Comparison of ENCODE assay signal across 8 cellular contexts in genomic region chr18:62715829-62716678, GRCh38. TPM values are rescaled to one million over a fixed set of nuclear protein-coding genes. Genes with fewer than 3 reads are reported as not detected.
A peak's percentile ranks its signal among the peaks of the same experiment; 100 is the strongest.
DNase-seq lines count a peak whose midpoint lies in the region; ATAC-seq and TF ChIP-seq lines count a peak whose summit lies in the region.

No MANE protein-coding gene starts in this region.

- H3K4me3 ChIP-seq in BLaER1 treated with 17β-estradiol and CSF1 and Interleukin-3, amounts not matched to agents 10 nM and 100 nM: peak overlapping the region; percentile 79 to 97 (median 90)
- H3K4me3 ChIP-seq in gastroesophageal sphincter: peak overlapping the region; percentile 78 to 83
- H3K4me3 ChIP-seq in osteoblast (ENCODE audit: insufficient read depth, low read length): peak overlapping the region; percentile 64
- H3K4me3 ChIP-seq in upper lobe of right lung: peak overlapping the region; percentile 69

- H3K79me2 ChIP-seq in osteoblast (ENCODE audit: insufficient read depth, low read length): peaks cover 9% of the 10 kb centered on the region

- H3K27me3 ChIP-seq in BLaER1 treated with 17β-estradiol and CSF1 and Interleukin-3, amounts not matched to agents 10 nM and 100 nM: no peaks in the 10 kb centered on the region
- H3K27me3 ChIP-seq in gastroesophageal sphincter (no peaks in the 10 kb centered on the region), osteoblast (ENCODE audit: insufficient read depth, low read length) (no peaks in the 10 kb centered on the region), upper lobe of right lung (no peaks in the 10 kb centered on the region)

- peak; percentile 33 for DNase-seq in GM19240 (ENCODE audit: insufficient read length, low spot score)
- peak; percentile 55 for DNase-seq in RPMI7951 (ENCODE audit: low read depth)
- peak; percentile 9 to 52 (median 28) for DNase-seq in activated naive CD4-positive, alpha-beta T cell (lab: John Stamatoyannopoulos, UW)
- DNase-seq in osteoblast (ENCODE audit: insufficient read length, low spot score, missing footprints): peak; percentile 94
- DNase-seq in upper lobe of right lung: peak; percentile 85

- no peak for TF ChIP-seq EP300 in gastroesophageal sphincter (IDR thresholded peaks at IDR 0.05)

- WGBS in gastroesophageal sphincter (ENCODE audit: low coverage in 1 of 2), 2 donors: no CpG with 5 or more reads among the region's 123 CpGs

- H2AFZ ChIP-seq in osteoblast (ENCODE audit: low read length): peak overlapping the region; percentile 66

- 0 out of 22 replicates have a peak, but pooled peaks cover 0 to 3% (median 0%) of the 10 kb centered on the region in 11 experiments for H3K9me3 ChIP-seq in BLaER1 treated with 17β-estradiol and CSF1 and Interleukin-3, amounts not matched to agents 10 nM and 100 nM (replicated peaks in 1 of 11)
- H3K9me3 ChIP-seq in gastroesophageal sphincter: no peaks in the 10 kb centered on the region
- no peaks in the 10 kb centered on the region for H3K9me3 ChIP-seq in osteoblast (ENCODE audit: low read depth, low read length)
- no peaks in the 10 kb centered on the region for H3K9me3 ChIP-seq in upper lobe of right lung

- H3K4me2 ChIP-seq in BLaER1 treated with 17β-estradiol and CSF1 and Interleukin-3, amounts not matched to agents 10 nM and 100 nM: peak overlapping the region; percentile 76 to 93 (median 87)
- H3K4me2 ChIP-seq in osteoblast (ENCODE audit: insufficient read depth, low read length): peak overlapping the region; percentile 98

- TF ChIP-seq CTCF in gastroesophageal sphincter (IDR thresholded peaks at IDR 0.05) (no peak), osteoblast (IDR thresholded peaks at IDR 0.05; ENCODE audit: extremely low read depth, low read depth, low read length) (no peak), upper lobe of right lung (IDR thresholded peaks at IDR 0.05) (no peak)

- peak overlapping the region; percentile 86 to 96 (median 93) for H3K27ac ChIP-seq in BLaER1 treated with 17β-estradiol and CSF1 and Interleukin-3, amounts not matched to agents 10 nM and 100 nM
- H3K27ac ChIP-seq in gastroesophageal sphincter (peak overlapping the region; percentile 66 to 99 (median 95)), osteoblast (ENCODE audit: low read depth, low read length) (peak overlapping the region; percentile 18), upper lobe of right lung (peak overlapping the region; percentile 76)

- H4K20me1 ChIP-seq in BLaER1 treated with 17β-estradiol and CSF1 and Interleukin-3, amounts not matched to agents 10 nM and 100 nM: peaks cover 0 to 51% (median 20%) of the 10 kb centered on the region in 11 experiments; a peak in 14 of 22 replicates
- peaks cover 6% of the 10 kb centered on the region for H4K20me1 ChIP-seq in osteoblast (ENCODE audit: insufficient read depth, low read length)

- peak overlapping the region; percentile 89 to 97 (median 94) for H3K9ac ChIP-seq in BLaER1 treated with 17β-estradiol and CSF1 and Interleukin-3, amounts not matched to agents 10 nM and 100 nM

- no peak for TF ChIP-seq POLR2A in gastroesophageal sphincter (IDR thresholded peaks at IDR 0.05)

- H3K36me3 ChIP-seq in BLaER1 treated with 17β-estradiol and CSF1 and Interleukin-3, amounts not matched to agents 10 nM and 100 nM: no peaks in the 10 kb centered on the region
- H3K36me3 ChIP-seq in gastroesophageal sphincter (no peaks in the 10 kb centered on the region), osteoblast (ENCODE audit: insufficient read depth, low read length) (no peaks in the 10 kb centered on the region), upper lobe of right lung (no peaks in the 10 kb centered on the region)

- intact Hi-C loops in upper lobe of right lung (cut with DNase I): no loop called here

- ATAC-seq in HG03342 (IDR thresholded peaks at IDR 0.05; ENCODE audit: unreplicated experiment): peak; percentile 41
- peak; percentile 8 for ATAC-seq in gastroesophageal sphincter
- peak; percentile 24 for ATAC-seq in upper lobe of right lung

- peaks cover 23 to 47% (median 37%) of the 10 kb centered on the region in 10 experiments for H3K4me1 ChIP-seq in BLaER1 treated with 17β-estradiol and CSF1 and Interleukin-3, amounts not matched to agents 10 nM and 100 nM
- peaks cover 0 to 50% (median 12%) of the 10 kb centered on the region in 3 donors for H3K4me1 ChIP-seq in gastroesophageal sphincter
- peaks cover 18% of the 10 kb centered on the region for H3K4me1 ChIP-seq in osteoblast (ENCODE audit: insufficient read depth, low read length)
- H3K4me1 ChIP-seq in upper lobe of right lung: peaks cover 22% of the 10 kb centered on the region

RNA-seq across cellular contexts. Expression of gene PHLPP1, which starts 0.7 kb away (rescaled TPM):
- 4.1 and 4.3 TPM in 2 replicates for total RNA-seq in RPMI7951 (2014; rRNA removed; shearing (Covaris generic))
- 10 to 100 TPM; 10.8 to 19.1 (median 16.3) TPM for total RNA-seq in gastroesophageal sphincter
- total RNA-seq in osteoblast: 5.6 and 6.9 TPM in 2 replicates
- total RNA-seq in upper lobe of right lung: 11.9 TPM

Comparison
In these comparisons a context has a peak if more than half of its experiments do, and no peak if none do; other contexts are left out.
1. Peak in every context shown above with its lines: DNase-seq, ATAC-seq, H3K4me3 ChIP-seq and H3K27ac ChIP-seq.
2. H3K27ac ChIP-seq: peak in every context shown above with its lines; median percentile 95 in gastroesophageal sphincter; 93 in BLaER1 treated with 17β-estradiol and CSF1 and Interleukin-3, amounts not matched to agents 10 nM and 100 nM; 76 in upper lobe of right lung; 18 in osteoblast.
3. DNase-seq: peak in every context shown above with its lines; median percentile 94 in osteoblast; 85 in upper lobe of right lung; 55 in RPMI7951; 33 in GM19240; 28 in activated naive CD4-positive, alpha-beta T cell.